ENCODE assay signal across 23 cellular contexts in the genomic region with DNA sequence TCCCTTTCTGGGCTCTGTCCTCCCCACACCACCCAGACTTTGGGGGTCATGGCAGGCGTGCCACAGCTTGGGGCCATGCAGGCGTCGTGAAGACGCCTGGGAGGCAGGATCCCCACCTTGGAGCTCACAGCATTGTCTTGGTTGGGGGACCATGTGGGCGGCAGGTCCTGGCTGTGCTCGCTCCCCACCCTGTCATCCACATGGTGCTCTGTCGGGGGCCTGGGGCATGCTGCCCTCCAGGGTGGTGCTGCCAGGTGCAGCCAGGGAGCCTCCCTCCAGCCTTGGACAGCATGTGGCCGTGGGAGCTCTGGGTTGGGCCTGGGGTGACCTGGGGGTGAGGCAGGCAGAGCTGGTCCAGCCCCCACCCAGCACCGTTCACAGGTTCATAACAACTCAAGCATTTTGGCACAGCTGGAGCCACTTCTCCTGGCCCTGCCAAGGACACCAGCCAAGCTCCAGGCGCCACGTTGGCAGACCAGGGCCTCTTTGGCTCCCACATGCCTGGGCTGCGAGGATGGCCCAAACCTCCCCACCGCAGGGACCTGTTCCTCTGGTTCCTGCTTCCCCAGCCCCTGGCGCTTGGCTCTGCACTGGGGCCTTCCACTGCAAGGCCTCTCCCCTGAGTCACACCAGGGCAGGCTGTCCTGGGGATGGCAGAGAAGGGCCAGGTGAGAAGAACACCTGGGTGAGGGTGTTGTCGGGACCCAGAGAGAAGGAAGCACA. TPM values are rescaled to one million over a fixed set of nuclear protein-coding genes. Genes with fewer than 3 reads are reported as not detected.
DNase-seq lines count a peak whose midpoint lies in the region; ATAC-seq and TF ChIP-seq lines count a peak whose summit lies in the region.
"Had no signal": no experiment of that assay in that cellular context is flagged by ENCODE, and none has a peak within 500 bp of the region (broad histone marks: within the 10 kb centered on the region; RNA-seq: fewer than 3 reads in every experiment).

No MANE protein-coding gene starts in this region.

- H3K4me1 ChIP-seq in PC-9 (replicated peaks; ENCODE audit: insufficient read depth), result 0 out of 2 replicates have a peak, but pooled peaks cover 5% of the 10 kb centered on the region
- peaks cover 28 to 58% (median 45%) of the 10 kb centered on the region in 9 donors for H3K4me1 ChIP-seq in heart right ventricle
- peaks cover 13% of the 10 kb centered on the region for H3K4me1 ChIP-seq in prostate gland (replicated peaks)

- BruUV-seq in PC-9 (replicated peaks; lab: Mats Ljungman, UMichigan), result no TSS peak

- no peak overlapping the region for H2AFZ ChIP-seq in PC-9
- H2AFZ ChIP-seq: GM23248 had no signal

- peaks cover 23 to 40% of the 10 kb centered on the region in 2 donors for H3K36me3 Mint-ChIP-seq in CD14-positive monocyte

- no peak overlapping the region for H3K4me3 Mint-ChIP-seq in CD14-positive monocyte
- H3K4me3 Mint-ChIP-seq: activated CD8-positive, alpha-beta T cell treated with anti-CD3 and anti-CD28 coated beads for 36 hours; activated naive CD4-positive, alpha-beta T cell treated with anti-CD3 and anti-CD28 coated beads for 36 hours; CD8-positive, alpha-beta T cell had no signal

- CTCF ChIA-PET in PC-9 (lab: Charles Lee), result no interaction called here

- no peaks in the 10 kb centered on the region for H3K36me3 ChIP-seq in PC-9 (ENCODE audit: low read depth)
- peaks cover 0 to 27% (median 0%) of the 10 kb centered on the region in 9 donors for H3K36me3 ChIP-seq in heart right ventricle
- H3K36me3 ChIP-seq in prostate gland, result no peaks in the 10 kb centered on the region

- TF ChIP-seq CTCF in CD14-positive monocyte (IDR thresholded peaks at IDR 0.05) (no peak), PC-9 (conservative IDR thresholded peaks at IDR 0.05) (no peak), heart right ventricle (IDR thresholded peaks at IDR 0.05) (no peak), prostate gland (IDR thresholded peaks at IDR 0.05) (peak in 1 of 4 experiments; percentile 31)

- H3K9me2 ChIP-seq in PC-9 (ENCODE audit: insufficient read depth), result no peaks in the 10 kb centered on the region

- H3K27ac ChIP-seq in PC-9 (no peak overlapping the region), heart right ventricle (peak overlapping the region in 7 of 10 donors; percentile 32 to 75 (median 59)), prostate gland (peak overlapping the region; percentile 60 to 68)
- H3K27ac ChIP-seq: GM23248 had no signal

- H3K4me2 ChIP-seq in PC-9, result no peak overlapping the region

- H3K27ac Mint-ChIP-seq in CD14-positive monocyte, result no peak overlapping the region
- H3K27ac Mint-ChIP-seq: activated CD8-positive, alpha-beta T cell treated with anti-CD3 and anti-CD28 coated beads for 36 hours; activated naive CD4-positive, alpha-beta T cell treated with anti-CD3 and anti-CD28 coated beads for 36 hours; CD8-positive, alpha-beta T cell had no signal

- DNase-seq in CD14-positive monocyte (ENCODE audit: low spot score) (peak; percentile 46), PC-9 (peak; percentile 60 to 80), heart right ventricle (peak in 1 of 2 donors; percentile 59), prostate gland (ENCODE audit: low spot score) (peak; percentile 85), HuH-7.5 (ENCODE audit: low spot score) (no peak)
- no peak for DNase-seq in stimulated activated CD8-positive, alpha-beta memory T cell treated with anti-CD3 and anti-CD28 coated beads, Interleukin-4, amount 100 ng/mL, for 48 hours
- DNase-seq: activated CD4-positive, CD25-positive, alpha-beta regulatory T cell; activated CD8-positive, alpha-beta T cell treated with anti-CD3 and anti-CD28 coated beads for 36 hours; activated naive CD4-positive, alpha-beta T cell treated with anti-CD3 and anti-CD28 coated beads for 36 hours; anterior cingulate cortex; CD8-positive, alpha-beta T cell; effector CD8-positive, alpha-beta T cell; GM23248; NCI-H187 treated with DMSO at 0.1 percent for 48 hours; stimulated activated CD4-positive, alpha-beta T cell treated with anti-CD3 and anti-CD28 coated beads, Interleukin-15, amount 100 ng/mL, for 24 hours; T-helper 9 cell had no signal

- 71 to 78% methylated on average over 15 of the region's 15 CpGs for WGBS in heart right ventricle, 2 donors
- 57% methylated on average over 14 of the region's 15 CpGs for WGBS in prostate gland

- no peaks in the 10 kb centered on the region for H3K79me2 ChIP-seq in PC-9 (ENCODE audit: low read depth)

- H3K27me3 Mint-ChIP-seq in CD14-positive monocyte (ENCODE audit: low read depth in 3 of 3), result no peaks in the 10 kb centered on the region
- H3K27me3 Mint-ChIP-seq: activated CD8-positive, alpha-beta T cell treated with anti-CD3 and anti-CD28 coated beads for 36 hours had no signal

- no peak for TF ChIP-seq POLR2A in prostate gland (IDR thresholded peaks at IDR 0.05)

- H3K4me3 ChIP-seq in PC-9 (no peak overlapping the region), heart right ventricle (no peak overlapping the region), prostate gland (no peak overlapping the region)
- H3K4me3 ChIP-seq: GM23248, K562 had no signal

- peaks cover 0 to 5% (median 2%) of the 10 kb centered on the region in 7 donors for H3K9me3 Mint-ChIP-seq in CD14-positive monocyte
- H3K9me3 Mint-ChIP-seq: activated CD8-positive, alpha-beta T cell treated with anti-CD3 and anti-CD28 coated beads for 36 hours; activated naive CD4-positive, alpha-beta T cell treated with anti-CD3 and anti-CD28 coated beads for 36 hours; CD8-positive, alpha-beta T cell had no signal

- intact Hi-C loops in CD14-positive monocyte (cut with micrococcal nuclease), result no loop called here
- intact Hi-C loops in PC-9 (cut with micrococcal nuclease; ENCODE audit: unreplicated experiment), result no loop called here
- intact Hi-C loops in heart right ventricle (cut with DNase I), result loop anchor here in 5 of 10 donors (5.0 kb wide), 2 partner anchors 71 to 156 kb away; partner anchors contain the start of genes CCNF (in 4 of the 5) and ABCA3 (in 2 of the 5)
- intact Hi-C loops in prostate gland (cut with DNase I), result loop anchor here (5.0 kb wide), 1 partner anchor 71 kb away; the partner anchor contains the start of gene CCNF

- peaks cover 14% of the 10 kb centered on the region for H3F3A ChIP-seq in PC-9 (ENCODE audit: insufficient read depth, low read depth)

- POLR2A ChIA-PET in PC-9 (lab: Charles Lee; ENCODE audit: unreplicated experiment), result interaction anchor here (0.5 to 0.6 kb wide), 2 partner anchors 20 to 35 kb away, joined by 4 to 8 read pairs; no protein-coding TSS in a partner anchor

- H3K9me3 ChIP-seq in PC-9 (ENCODE audit: insufficient read depth, low read depth) (no peaks in the 10 kb centered on the region), heart right ventricle (no peaks in the 10 kb centered on the region), prostate gland (no peaks in the 10 kb centered on the region)

- peak in 5 of 8 donors; percentile 20 to 35 (median 31) for ATAC-seq in heart right ventricle
- ATAC-seq in HG02938 (IDR thresholded peaks at IDR 0.05; ENCODE audit: unreplicated experiment), result no peak
- ATAC-seq: activated CD8-positive, alpha-beta T cell treated with anti-CD3 and anti-CD28 coated beads for 36 hours; CD8-positive, alpha-beta T cell; K562; SK-N-SH treated with all-trans-retinoic acid at 6 μM for 48 hours had no signal

- no peaks in the 10 kb centered on the region for H3K27me3 ChIP-seq in PC-9 (ENCODE audit: insufficient read depth, low read depth)
- H3K27me3 ChIP-seq in heart right ventricle, result no peaks in the 10 kb centered on the region
- no peaks in the 10 kb centered on the region for H3K27me3 ChIP-seq in prostate gland (replicated peaks; ENCODE audit: insufficient read depth)

- peaks cover 9% of the 10 kb centered on the region; the same call in 1 of the 2 replicates for H4K20me1 ChIP-seq in PC-9 (ENCODE audit: insufficient read depth)

- H3K4me1 Mint-ChIP-seq in CD14-positive monocyte, result peaks cover 21% of the 10 kb centered on the region

RNA-seq across cellular contexts. Expression of gene ATP6V0C, which starts 15.1 kb away (rescaled TPM):
- polyA plus RNA-seq in CD14-positive monocyte (100 to 1,000 TPM; 176 to 187 TPM), heart right ventricle (100 to 1,000 TPM in 1 of 2 donors, 10 to 100 TPM in 1; 58.5 to 243 TPM)
- total RNA-seq in PC-9 (2021) (205 and 249 TPM in 2 replicates), heart right ventricle (100 to 1,000 TPM; 104 to 209 (median 130) TPM), prostate gland (100 to 1,000 TPM; 114 to 164 TPM)

RNA-seq across cellular contexts. Expression of gene AMDHD2, which starts 21.5 kb away (rescaled TPM):
- polyA plus RNA-seq in CD14-positive monocyte (1 to 10 TPM; 6.9 to 8.4 TPM), heart right ventricle (10 to 100 TPM; 12.2 to 20.8 TPM)
- total RNA-seq in PC-9 (2021) (47.9 and 61.5 TPM in 2 replicates), heart right ventricle (10 to 100 TPM in 5 of 10 donors, 1 to 10 TPM in 5; 7.1 to 20.1 (median 9.4) TPM), prostate gland (10 to 100 TPM; 41.4 to 78.1 TPM)

RNA-seq across cellular contexts. Expression of gene TBC1D24, which starts 23.8 kb away (rescaled TPM):
- polyA plus RNA-seq in CD14-positive monocyte, result 1 to 10 TPM in 1 of 2 donors, under 1 TPM in 1; 0.76 to 2.1 TPM
- 30.0 and 34.2 TPM in 2 replicates for total RNA-seq in PC-9 (2021)
- 10 to 100 TPM in 4 of 10 donors, 1 to 10 TPM in 6; 6.2 to 14.9 (median 9.2) TPM for total RNA-seq in heart right ventricle
- 1 to 10 TPM; 3.4 to 5.4 TPM for polyA plus RNA-seq in heart right ventricle
- total RNA-seq in prostate gland, result 10 to 100 TPM; 22.4 to 26.2 TPM

RNA-seq across cellular contexts. Expression of gene NTN3, which starts 27.6 kb away (rescaled TPM):
- not detected for polyA plus RNA-seq in CD14-positive monocyte
- 0.87 and 0.90 TPM in 2 replicates for total RNA-seq in PC-9 (2021)
- total RNA-seq in heart right ventricle, result under 1 TPM in 3 of 10 donors, not detected in 7; 0.12 to 0.18 (median 0.17) TPM
- polyA plus RNA-seq in heart right ventricle, result not detected
- 1 to 10 TPM in 1 of 2 donors, not detected in 1; 1.4 TPM for total RNA-seq in prostate gland
- total RNA-seq: activated CD8-positive, alpha-beta T cell treated with anti-CD3 and anti-CD28 coated beads for 36 hours; activated naive CD4-positive, alpha-beta T cell treated with anti-CD3 and anti-CD28 coated beads for 36 hours; CD8-positive, alpha-beta T cell; GM23248; K562 had no signal
- polyA plus RNA-seq: GM23248, K562 had no signal

RNA-seq across cellular contexts. Expression of gene CEMP1, which starts 32.5 kb away (rescaled TPM):
- polyA plus RNA-seq in CD14-positive monocyte (under 1 TPM in 1 of 2 donors, not detected in 1; 0.56 TPM), heart right ventricle (under 1 TPM; 0.20 to 0.44 TPM)
- total RNA-seq in PC-9 (2021) (0.43 and 0.94 TPM in 2 replicates), heart right ventricle (not detected), prostate gland (1 to 10 TPM; 1.3 to 8.1 TPM)
- total RNA-seq: activated CD8-positive, alpha-beta T cell treated with anti-CD3 and anti-CD28 coated beads for 36 hours; cerebellum; fibroblast of lung; GM23248; K562; NCI-H460; right cardiac atrium had no signal
- polyA plus RNA-seq: fibroblast of lung had no signal

Comparison
In these comparisons a context has a peak if more than half of its experiments do, and no peak if none do; other contexts are left out.
1. DNase-seq: peak in CD14-positive monocyte (single experiment), PC-9 (2 of 2) and prostate gland (single experiment); none in HuH-7.5 (single experiment) and stimulated activated CD8-positive, alpha-beta memory T cell treated with anti-CD3 and anti-CD28 coated beads, Interleukin-4, amount 100 ng/mL, for 48 hours (single experiment).